ENCODE assay signal across 7 cellular contexts in genomic region chr6:32805404-32805803, GRCh38. TPM values are rescaled to one million over a fixed set of nuclear protein-coding genes. Genes with fewer than 3 reads are reported as not detected.
"Had no signal": no experiment of that assay in that cellular context is flagged by ENCODE, and none has a peak within 500 bp of the region (broad histone marks: within the 10 kb centered on the region; RNA-seq: fewer than 3 reads in every experiment).

No MANE protein-coding gene starts in this region.

RNA-seq across cellular contexts. Expression of gene HLA-DOB, which starts 11.4 kb away (rescaled TPM):
- total RNA-seq: GM23248, GM23338, H1, H4, H7 had no signal

RNA-seq across cellular contexts. Expression of gene HLA-DQB2, which starts 42.1 kb away (rescaled TPM):
- total RNA-seq: GM23248, GM23338, H1, H4, H7, H9, HFFc6 had no signal
